Comparison of ENCODE assay signal across 33 cellular contexts in the genomic region with DNA sequence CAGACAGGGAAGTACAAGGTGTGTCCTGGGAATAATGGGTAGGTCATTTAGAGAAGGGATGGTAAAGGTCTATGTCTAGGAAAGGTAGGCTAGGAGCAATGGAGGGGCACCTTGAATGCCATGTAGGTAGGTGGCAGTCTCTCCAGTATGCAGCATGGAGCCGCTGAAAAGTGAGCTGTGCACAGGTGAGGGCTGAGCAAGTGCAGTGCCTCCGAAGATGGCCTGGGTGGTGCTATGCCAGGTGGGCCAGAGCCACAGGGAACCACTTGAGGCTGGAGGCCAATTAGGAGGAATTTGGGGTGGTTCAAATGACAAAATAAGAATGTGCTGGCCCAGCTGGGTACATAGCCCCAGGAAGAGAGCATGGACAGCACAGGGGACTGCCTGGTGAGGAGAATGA. TPM values are rescaled to one million over a fixed set of nuclear protein-coding genes. Genes with fewer than 3 reads are reported as not detected.
"Had no signal": no experiment of that assay in that cellular context is flagged by ENCODE, and none has a peak within 500 bp of the region (broad histone marks: within the 10 kb centered on the region; RNA-seq: fewer than 3 reads in every experiment).

No MANE protein-coding gene starts in this region.

- H3K27ac ChIP-seq: cardiac muscle cell, colonic mucosa, gastrocnemius medialis, ovary, skin epidermis, thyroid gland, upper lobe of left lung, vagina, WERI-Rb-1 had no signal

- H3K4me1 ChIP-seq: colonic mucosa, thyroid gland had no signal

- H3K36me3 ChIP-seq: cardiac muscle cell, colonic mucosa, gastrocnemius medialis, ovary, thyroid gland, upper lobe of left lung, vagina, WERI-Rb-1 had no signal

- H3K9me3 Mint-ChIP-seq: activated CD4-positive, alpha-beta memory T cell treated with anti-CD3 and anti-CD28 coated beads for 36 hours; activated CD4-positive, alpha-beta T cell treated with anti-CD3 and anti-CD28 coated beads, Interleukin-2, amount 10 ng/mL, durations not matched to agents 24 days and 14 days; activated T-cell treated with anti-CD3 and anti-CD28 coated beads, Interleukin-2, amount 50 U/mL, for 24 hours; naive B cell; stimulated activated memory B cell treated with anti-CD40 and anti-IgM and Interleukin-4, amounts not matched to agents 10 μg/mL and 1 μg/mL and 100 μg/mL, for 72 hours; stimulated activated naive CD8-positive, alpha-beta T cell treated with anti-CD3 and anti-CD28 coated beads, Interleukin-15, amount 100 ng/mL, for 72 hours; T-helper 1 cell treated with Interleukin-12 subunit alpha and Interleukin-12 subunit beta and Interleukin-4 antibody, amounts not matched to agents 30 μg/mL and 1 μg/mL, for 36 hours had no signal

- H3K27ac Mint-ChIP-seq: activated CD4-positive, alpha-beta memory T cell treated with anti-CD3 and anti-CD28 coated beads for 36 hours; activated CD4-positive, alpha-beta T cell treated with anti-CD3 and anti-CD28 coated beads, Interleukin-2, amount 10 ng/mL, durations not matched to agents 24 days and 14 days; activated T-cell treated with anti-CD3 and anti-CD28 coated beads, Interleukin-2, amount 50 U/mL, for 24 hours; nephron progenitor cell; progenitor cell of endocrine pancreas; stimulated activated memory B cell treated with anti-CD40 and anti-IgM and Interleukin-4, amounts not matched to agents 10 μg/mL and 1 μg/mL and 100 μg/mL, for 72 hours; T-helper 1 cell treated with Interleukin-12 subunit alpha and Interleukin-12 subunit beta and Interleukin-4 antibody, amounts not matched to agents 30 μg/mL and 1 μg/mL, for 36 hours had no signal

- H3K4me3 Mint-ChIP-seq: activated CD4-positive, alpha-beta memory T cell treated with anti-CD3 and anti-CD28 coated beads for 36 hours; activated CD4-positive, alpha-beta T cell treated with anti-CD3 and anti-CD28 coated beads, Interleukin-2, amount 10 ng/mL, durations not matched to agents 24 days and 14 days; activated T-cell treated with anti-CD3 and anti-CD28 coated beads, Interleukin-2, amount 50 U/mL, for 24 hours; naive B cell; nephron progenitor cell; stimulated activated memory B cell treated with anti-CD40 and anti-IgM and Interleukin-4, amounts not matched to agents 10 μg/mL and 1 μg/mL and 100 μg/mL, for 72 hours; stimulated activated naive CD8-positive, alpha-beta T cell treated with anti-CD3 and anti-CD28 coated beads, Interleukin-15, amount 100 ng/mL, for 72 hours; T-helper 1 cell treated with Interleukin-12 subunit alpha and Interleukin-12 subunit beta and Interleukin-4 antibody, amounts not matched to agents 30 μg/mL and 1 μg/mL, for 36 hours had no signal

- H3K4me3 ChIP-seq: cardiac muscle cell, colonic mucosa, gastrocnemius medialis, ovary, skin epidermis, thyroid gland, upper lobe of left lung, vagina had no signal

- H3K27me3 Mint-ChIP-seq: activated CD4-positive, alpha-beta memory T cell treated with anti-CD3 and anti-CD28 coated beads for 36 hours; activated T-cell treated with anti-CD3 and anti-CD28 coated beads, Interleukin-2, amount 50 U/mL, for 24 hours; naive B cell; stimulated activated memory B cell treated with anti-CD40 and anti-IgM and Interleukin-4, amounts not matched to agents 10 μg/mL and 1 μg/mL and 100 μg/mL, for 72 hours; stimulated activated naive CD8-positive, alpha-beta T cell treated with anti-CD3 and anti-CD28 coated beads, Interleukin-15, amount 100 ng/mL, for 72 hours had no signal

- DNase-seq: activated CD4-positive, alpha-beta memory T cell treated with anti-CD3 and anti-CD28 coated beads for 36 hours; activated CD4-positive, alpha-beta T cell treated with anti-CD3 and anti-CD28 coated beads, Interleukin-2, amount 10 ng/mL, durations not matched to agents 24 days and 14 days; activated CD4-positive, CD25-positive, alpha-beta regulatory T cell treated with anti-CD3 and anti-CD28 coated beads, Interleukin-2, amount 50 U/mL, for 72 hours; activated CD8-positive, alpha-beta memory T cell treated with anti-CD3 and anti-CD28 coated beads, Interleukin-2, amount 50 U/mL, for 48 hours; activated gamma-delta T cell; activated naive CD4-positive, alpha-beta T cell treated with anti-CD3 and anti-CD28 coated beads, Interleukin-2, amount 50 U/mL, for 16 hours; activated T-cell treated with anti-CD3 and anti-CD28 coated beads, Interleukin-2, amount 50 U/mL, for 24 hours; cerebellar nuclear complex; colonic mucosa; effector CD8-positive, alpha-beta T cell; gastrocnemius medialis; glutamatergic neuron; left ventricle myocardium superior; naive B cell; nephron progenitor cell; ovary; stimulated activated CD4-positive, alpha-beta T cell treated with anti-CD3 and anti-CD28 coated beads, Interleukin-4, amount 100 ng/mL, for 24 hours; stimulated activated naive CD8-positive, alpha-beta T cell treated with anti-CD3 and anti-CD28 coated beads, Interleukin-15, amount 100 ng/mL, for 72 hours; T-helper 9 cell; thyroid gland; upper lobe of left lung; WERI-Rb-1 had no signal

- H3K27me3 ChIP-seq: cardiac muscle cell, colonic mucosa, gastrocnemius medialis, ovary, thyroid gland, upper lobe of left lung, vagina had no signal

- ATAC-seq: gastrocnemius medialis; left ventricle myocardium superior; sciatic nerve; stimulated activated memory B cell treated with anti-CD40 and anti-IgM and Interleukin-4, amounts not matched to agents 10 μg/mL and 1 μg/mL and 100 μg/mL, for 72 hours; stimulated activated naive CD8-positive, alpha-beta T cell treated with anti-CD3 and anti-CD28 coated beads, Interleukin-15, amount 100 ng/mL, for 72 hours had no signal

- H3K36me3 Mint-ChIP-seq: activated CD4-positive, alpha-beta memory T cell treated with anti-CD3 and anti-CD28 coated beads for 36 hours; naive B cell; stimulated activated memory B cell treated with anti-CD40 and anti-IgM and Interleukin-4, amounts not matched to agents 10 μg/mL and 1 μg/mL and 100 μg/mL, for 72 hours had no signal

RNA-seq across cellular contexts. Expression of gene RNU5D-1, which starts 25.0 kb away (rescaled TPM):
- total RNA-seq: activated CD4-positive, alpha-beta memory T cell treated with anti-CD3 and anti-CD28 coated beads for 36 hours; activated CD4-positive, alpha-beta T cell treated with anti-CD3 and anti-CD28 coated beads, Interleukin-2, amount 10 ng/mL, durations not matched to agents 24 days and 14 days; cardiac muscle cell; colonic mucosa; dermis microvascular lymphatic vessel endothelial cell; epithelial cell of proximal tubule; gastrocnemius medialis; left ventricle myocardium superior; lung microvascular endothelial cell; ovary; progenitor cell of endocrine pancreas; renal cortical epithelial cell; sciatic nerve; thyroid gland; upper lobe of left lung; vagina had no signal
- polyA plus RNA-seq: cardiac muscle cell, ovary had no signal

RNA-seq across cellular contexts. Expression of gene ARMH1, which starts 31.4 kb away (rescaled TPM):
- total RNA-seq: epithelial cell of proximal tubule, vagina had no signal
